Comparison of ENCODE assay signal across 24 cellular contexts in genomic region chr12:41051909-41052308, GRCh38.
"Had no signal": no experiment of that assay in that cellular context is flagged by ENCODE, and none has a peak within 500 bp of the region (broad histone marks: within the 10 kb centered on the region; RNA-seq: fewer than 3 reads in every experiment).

No MANE protein-coding gene starts in this region.

- DNase-seq: activated B cell treated with CpG ODN at 0.5 μM for 24 hours; activated CD8-positive, alpha-beta memory T cell treated with anti-CD3 and anti-CD28 coated beads, Interleukin-2, amount 10 ng/mL, durations not matched to agents 7 days and 5 days; activated CD8-positive, alpha-beta T cell treated with anti-CD3 and anti-CD28 coated beads, Interleukin-2, amount 10 ng/mL, durations not matched to agents 7 days and 5 days; activated T-cell treated with anti-CD3 and anti-CD28 coated beads, Interleukin-2, amount 50 U/mL, for 48 hours; anterior cingulate cortex; colonic mucosa; effector CD8-positive, alpha-beta T cell; hippocampal formation; immature natural killer cell; kidney; lower lobe of right lung; mesenchymal stem cell; naive thymus-derived CD8-positive, alpha-beta T cell; nucleus accumbens; psoas muscle; spleen; stimulated activated naive CD4-positive, alpha-beta T cell treated with Interleukin-2 at 50 U/mL for 16 hours; transverse colon had no signal

- H3K9me3 ChIP-seq: colonic mucosa, gastroesophageal sphincter, lower lobe of right lung, psoas muscle, spleen, transverse colon had no signal

- H3K27me3 ChIP-seq: colonic mucosa, gastroesophageal sphincter, spleen, transverse colon had no signal

- FAIRE-seq: bronchial epithelial cell, kidney, TTC549, urothelium cell line had no signal

- H3K4me3 ChIP-seq: colonic mucosa, gastroesophageal sphincter, lower lobe of right lung, psoas muscle, spleen, transverse colon had no signal

- ATAC-seq: activated CD8-positive, alpha-beta memory T cell treated with anti-CD3 and anti-CD28 coated beads, Interleukin-2, amount 10 ng/mL, durations not matched to agents 7 days and 5 days; activated CD8-positive, alpha-beta T cell treated with anti-CD3 and anti-CD28 coated beads, Interleukin-2, amount 10 ng/mL, durations not matched to agents 7 days and 5 days; activated naive CD4-positive, alpha-beta T cell treated with anti-CD3 and anti-CD28 coated beads, Interleukin-2, amount 50 U/mL, for 72 hours; gastroesophageal sphincter; lower lobe of right lung; naive thymus-derived CD8-positive, alpha-beta T cell; psoas muscle had no signal

- H3K4me1 ChIP-seq: colonic mucosa, lower lobe of right lung, parathyroid adenoma, psoas muscle, spleen had no signal

- H3K36me3 ChIP-seq: colonic mucosa, gastroesophageal sphincter, lower lobe of right lung, spleen, transverse colon had no signal

- H3K27ac ChIP-seq: colonic mucosa, gastroesophageal sphincter, lower lobe of right lung, parathyroid adenoma, psoas muscle, spleen, transverse colon had no signal
